ENCODE assay signal across 22 cellular contexts in the genomic region with DNA sequence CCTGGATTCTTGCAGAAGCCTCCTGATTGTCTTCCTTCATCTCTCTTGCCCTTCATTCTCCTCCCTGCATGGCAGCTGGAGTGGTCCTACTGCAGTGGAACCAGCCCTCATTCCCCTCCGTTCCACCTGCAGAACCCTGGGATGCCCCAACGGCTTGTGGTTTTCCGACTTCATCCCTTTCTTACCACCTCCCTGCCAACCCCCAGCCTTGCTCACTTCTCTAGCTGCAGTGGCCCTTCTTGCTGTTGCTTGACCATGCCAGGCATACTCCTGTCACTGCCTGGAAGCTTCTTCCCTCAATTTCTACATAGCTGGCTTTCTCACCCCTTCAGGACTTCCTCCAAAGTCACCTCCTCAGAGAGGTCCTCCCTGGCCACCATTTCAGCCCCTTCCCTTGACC.
"Had no signal": no experiment of that assay in that cellular context is flagged by ENCODE, and none has a peak within 500 bp of the region (broad histone marks: within the 10 kb centered on the region; RNA-seq: fewer than 3 reads in every experiment).

No MANE protein-coding gene starts in this region.

- H3K4me1 Mint-ChIP-seq: IgD-negative memory B cell had no signal

- H3K9me3 Mint-ChIP-seq: IgD-negative memory B cell had no signal

- DNase-seq: Kasumi-1, MM.1S, NCI-H1092 treated with DMSO at 0.1 percent for 48 hours, NCI-H1436, NCI-H187, NCI-H2029, NCI-H2081 treated with DMSO at 0.1 percent for 48 hours, NCI-H2171, NCI-H226, NCI-H446, NCI-H510A, NCI-H524 treated with DMSO at 0.1 percent for 48 hours, NCI-H69, NCI-H774, SHP77, SK-N-SH, SW 1271 had no signal

- H3K27ac ChIP-seq: HL-60, KMS-11, RWPE1 had no signal

- H3K9me3 ChIP-seq: SK-N-SH had no signal

- ATAC-seq: K562 had no signal

- H3K4me3 Mint-ChIP-seq: IgD-negative memory B cell had no signal

- H3K4me3 ChIP-seq: K562 had no signal
